In the genomic region with DNA sequence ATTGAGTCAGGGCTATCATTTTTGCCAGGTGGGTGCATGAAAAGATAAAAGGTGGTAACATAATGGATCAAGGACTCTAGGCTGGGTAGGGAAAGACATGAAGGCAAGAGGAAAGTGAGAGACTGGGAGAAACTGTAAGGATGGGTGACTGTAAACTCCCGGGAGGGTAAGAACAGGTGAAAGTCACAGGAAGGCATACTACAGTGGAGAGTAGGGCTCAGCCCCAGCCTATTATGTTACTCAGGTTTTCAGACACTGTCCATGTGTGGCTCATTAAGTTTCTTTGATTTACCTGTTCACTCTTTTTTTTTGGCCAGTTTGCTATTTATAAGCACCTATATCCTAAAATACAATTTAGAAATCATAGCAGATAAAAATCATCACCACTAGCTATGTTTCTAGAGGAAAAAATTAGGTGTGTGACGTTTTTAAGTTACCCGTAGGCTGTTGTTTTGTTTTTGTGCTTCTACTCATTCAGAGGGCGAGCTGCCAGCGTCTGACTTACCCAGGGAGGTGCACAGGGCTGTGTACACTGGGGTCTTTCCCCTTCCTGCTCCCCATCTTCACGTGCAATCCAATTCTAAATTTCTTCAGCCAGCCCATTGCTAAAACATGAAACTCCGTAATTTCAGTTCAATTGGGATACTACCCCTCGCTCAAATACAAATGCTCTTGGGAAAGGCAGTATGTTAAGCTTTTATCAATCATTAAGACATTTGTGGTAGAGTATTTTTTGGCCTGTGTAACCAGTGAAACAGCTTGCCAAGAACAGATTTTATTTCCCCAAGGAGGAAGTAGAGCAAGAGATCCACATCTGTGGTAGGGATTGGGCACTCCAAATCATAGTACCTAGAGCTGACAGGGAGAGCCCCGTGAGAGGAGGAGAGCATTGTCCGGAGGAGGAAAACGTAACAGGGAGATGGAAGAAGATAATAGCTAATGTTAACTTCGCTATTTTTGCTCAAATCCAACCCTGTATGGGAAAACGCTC, we compare ENCODE assay signal across 12 cellular contexts. TPM values are rescaled to one million over a fixed set of nuclear protein-coding genes. Genes with fewer than 3 reads are reported as not detected.
DNase-seq lines count a peak whose midpoint lies in the region; ATAC-seq and TF ChIP-seq lines count a peak whose summit lies in the region.
"Had no signal": no experiment of that assay in that cellular context is flagged by ENCODE, and none has a peak within 500 bp of the region (broad histone marks: within the 10 kb centered on the region; RNA-seq: fewer than 3 reads in every experiment).

No MANE protein-coding gene starts in this region.

- H3K36me3 ChIP-seq in ovary, result no peaks in the 10 kb centered on the region

- H3K9me3 Mint-ChIP-seq in effector memory CD8-positive, alpha-beta T cell, result no peaks in the 10 kb centered on the region
- H3K9me3 Mint-ChIP-seq in HFFc6, result peaks cover 14% of the 10 kb centered on the region

- CTCF ChIA-PET in RWPE1 (lab: Yijun Ruan, JAX), result no interaction called here

- H3K27me3 Mint-ChIP-seq in effector memory CD8-positive, alpha-beta T cell, result no peaks in the 10 kb centered on the region
- H3K27me3 Mint-ChIP-seq in HFFc6 (ENCODE audit: insufficient read depth), result no peaks in the 10 kb centered on the region; the same call in 1 of the 2 replicates
- H3K27me3 Mint-ChIP-seq: activated naive CD8-positive, alpha-beta T cell; CD4-positive, alpha-beta T cell had no signal

- H3K4me3 Mint-ChIP-seq in effector memory CD8-positive, alpha-beta T cell, result no peak overlapping the region
- no peak overlapping the region for H3K4me3 Mint-ChIP-seq in HFFc6
- H3K4me3 Mint-ChIP-seq: activated naive CD8-positive, alpha-beta T cell; CD4-positive, alpha-beta T cell; T-helper 1 cell treated with Interleukin-12 subunit alpha and Interleukin-12 subunit beta and Interleukin-4 antibody, amounts not matched to agents 30 μg/mL and 1 μg/mL, for 36 hours had no signal

- H3K4me3 ChIP-seq in ovary, result no peak overlapping the region

- TF ChIP-seq POLR2A in ovary (IDR thresholded peaks at IDR 0.05), result no peak

- no peak for TF ChIP-seq CTCF in RWPE1 (conservative IDR thresholded peaks at IDR 0.05; ENCODE audit: low read depth)
- no peak for TF ChIP-seq CTCF in ovary (IDR thresholded peaks at IDR 0.05)
- no peak for TF ChIP-seq CTCF in HFFc6 (IDR thresholded peaks at IDR 0.05)

- H3K9me3 ChIP-seq in ovary, result no peaks in the 10 kb centered on the region

- peaks cover 0 to 6% of the 10 kb centered on the region in 2 donors for H3K4me1 Mint-ChIP-seq in effector memory CD8-positive, alpha-beta T cell (ENCODE audit: low read depth in 2 of 2)
- peaks cover 31% of the 10 kb centered on the region for H3K4me1 Mint-ChIP-seq in HFFc6 (ENCODE audit: low read depth)

- no peak for ATAC-seq in effector memory CD8-positive, alpha-beta T cell (replicated peaks)

- no peak overlapping the region for H3K27ac Mint-ChIP-seq in effector memory CD8-positive, alpha-beta T cell
- no peak overlapping the region for H3K27ac Mint-ChIP-seq in HFFc6
- H3K27ac Mint-ChIP-seq: activated naive CD8-positive, alpha-beta T cell; CD4-positive, alpha-beta T cell; T-helper 1 cell treated with Interleukin-12 subunit alpha and Interleukin-12 subunit beta and Interleukin-4 antibody, amounts not matched to agents 30 μg/mL and 1 μg/mL, for 36 hours had no signal

- no peak for TF ChIP-seq EP300 in ovary (IDR thresholded peaks at IDR 0.05)

- no peaks in the 10 kb centered on the region for H3K36me3 Mint-ChIP-seq in effector memory CD8-positive, alpha-beta T cell (ENCODE audit: insufficient read depth)
- H3K36me3 Mint-ChIP-seq in HFFc6 (ENCODE audit: low read depth), result peaks cover 42% of the 10 kb centered on the region

- 40 to 42% (median 40%) methylated on average over 13 of the region's 13 CpGs for WGBS in ovary, 3 donors

- POLR2A ChIA-PET in RWPE1 (lab: Yijun Ruan, JAX; ENCODE audit: low non-redundant PET), result interaction anchor here (0.6 to 1.3 kb wide), 2 partner anchors 63 to 72 kb away, joined by 3 to 7 read pairs; partner anchors contain the start of gene MOSMO

- H3K27ac ChIP-seq in RWPE1, result peak overlapping the region; percentile 52; the same call in 1 of the 2 replicates
- no peak overlapping the region for H3K27ac ChIP-seq in ovary
- H3K27ac ChIP-seq: HL-60 had no signal

- H3K27me3 ChIP-seq in ovary, result no peaks in the 10 kb centered on the region

- DNase-seq in D341Med (ENCODE audit: low spot score), result peak; percentile 47
- peak; percentile 37 for DNase-seq in RWPE1 (ENCODE audit: low spot score)
- peak; percentile 35 for DNase-seq in fibroblast of gingiva (ENCODE audit: low read depth)
- DNase-seq in ovary, result peak; percentile 11 to 53 (median 29)
- no peak for DNase-seq in effector memory CD8-positive, alpha-beta T cell
- no peak for DNase-seq in NCI-H748 treated with DMSO at 0.1 percent for 48 hours (lab: John Stamatoyannopoulos, UW)
- DNase-seq in MV-4-11 (lab: John Stamatoyannopoulos, UW), result no peak
- DNase-seq in HFFc6, result no peak
- DNase-seq: CD4-positive, alpha-beta T cell had no signal

- intact Hi-C loops in ovary (cut with DNase I), result loop anchor here in 2 of 4 donors (10.0 kb wide), 3 partner anchors 66 to 234 kb away; partner anchors contain the start of genes MOSMO (in 1 of the 2) and PDZD9 (in 1 of the 2)

- H3K4me1 ChIP-seq in ovary (ENCODE audit: insufficient read depth), result peaks cover 15% of the 10 kb centered on the region

RNA-seq across cellular contexts. Expression of gene VWA3A, which starts 21.7 kb away (rescaled TPM):
- 10 to 100 TPM in 1 of 7 donors, 1 to 10 TPM in 4, under 1 TPM in 2; 0.33 to 46.2 (median 2.7) TPM for total RNA-seq in ovary
- under 1 TPM; 0.15 TPM for polyA plus RNA-seq in ovary
- under 1 TPM in 2 of 6 experiments, not detected in 4; 0.09 to 0.41 TPM for total RNA-seq in HFFc6 (2021; fragmentation: NEBNext Ultra II Directional; extraction: Animal tissue kit (Norgen Biotek cat#: 25700))

Comparison
In these comparisons a context has a peak if more than half of its experiments do, and no peak if none do; other contexts are left out.
1. DNase-seq: peak in D341Med (single experiment), RWPE1 (single experiment), fibroblast of gingiva (single experiment) and ovary (5 of 5); none in effector memory CD8-positive, alpha-beta T cell (0 of 3), NCI-H748 treated with DMSO at 0.1 percent for 48 hours (single experiment), MV-4-11 (single experiment) and HFFc6 (single experiment).